In the genomic region with DNA sequence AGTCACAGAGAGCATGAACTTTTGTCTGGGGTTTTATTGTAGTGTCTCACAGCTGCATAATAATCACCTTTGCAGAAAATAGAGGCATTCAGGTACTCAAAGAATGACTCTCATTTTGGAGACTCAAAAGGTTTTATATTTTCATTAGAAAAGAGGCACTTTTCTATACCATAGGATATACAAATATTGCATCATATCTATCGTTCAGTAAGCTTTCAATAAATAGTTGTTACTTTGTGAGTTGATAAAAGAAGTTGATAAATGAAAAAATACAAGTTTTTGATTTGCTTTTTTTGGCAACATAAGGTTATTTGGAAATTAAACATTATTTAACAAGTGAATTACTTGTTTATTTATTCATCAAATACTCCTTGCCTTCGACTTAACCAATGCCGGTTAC, we compare ENCODE assay signal across 28 cellular contexts.
"Had no signal": no experiment of that assay in that cellular context is flagged by ENCODE, and none has a peak within 500 bp of the region (broad histone marks: within the 10 kb centered on the region; RNA-seq: fewer than 3 reads in every experiment).

No MANE protein-coding gene starts in this region.

- H3K4me2 ChIP-seq: neural progenitor cell, smooth muscle cell had no signal

- FAIRE-seq: urothelium cell line had no signal

- H3K9me3 Mint-ChIP-seq: naive thymus-derived CD8-positive, alpha-beta T cell; stimulated activated effector memory CD8-positive, alpha-beta T cell treated with anti-CD3 and anti-CD28 coated beads, Interleukin-12 subunit alpha, Interleukin-12 subunit beta, amount 100 ng/mL, for 72 hours; stimulated activated naive B cell treated with anti-CD40 and anti-IgM and Interleukin-4, amounts not matched to agents 10 μg/mL and 1 μg/mL and 100 μg/mL, for 72 hours; stimulated activated naive CD8-positive, alpha-beta T cell treated with anti-CD3 and anti-CD28 coated beads, Interleukin-15, Interleukin-2, amounts not matched to agents 100 ng/mL and 50 ng/mL, for 24 hours had no signal

- H3K4me3 Mint-ChIP-seq: naive thymus-derived CD8-positive, alpha-beta T cell; natural killer cell treated with Interleukin-12 subunit alpha and Interleukin-12 subunit beta and Interleukin-15 and Interleukin-18, amount 100 ng/mL, for 72 hours; neural progenitor cell; stimulated activated effector memory CD8-positive, alpha-beta T cell treated with anti-CD3 and anti-CD28 coated beads, Interleukin-12 subunit alpha, Interleukin-12 subunit beta, amount 100 ng/mL, for 72 hours; stimulated activated naive B cell treated with anti-CD40 and anti-IgM and Interleukin-4, amounts not matched to agents 10 μg/mL and 1 μg/mL and 100 μg/mL, for 72 hours; stimulated activated naive CD8-positive, alpha-beta T cell treated with anti-CD3 and anti-CD28 coated beads, Interleukin-15, Interleukin-2, amounts not matched to agents 100 ng/mL and 50 ng/mL, for 24 hours had no signal

- H3K36me3 ChIP-seq: neural progenitor cell, ovary, spleen, stomach, thoracic aorta, thyroid gland, tibial nerve, upper lobe of left lung, vagina had no signal

- H3K4me1 ChIP-seq: parathyroid adenoma, psoas muscle, spleen, thyroid gland, tibial nerve, upper lobe of left lung, vagina had no signal

- H3K27me3 ChIP-seq: neural progenitor cell, ovary, spleen, stomach, thyroid gland, tibial nerve, upper lobe of left lung, vagina had no signal

- H3K36me3 Mint-ChIP-seq: naive thymus-derived CD8-positive, alpha-beta T cell; natural killer cell treated with Interleukin-12 subunit alpha and Interleukin-12 subunit beta and Interleukin-15 and Interleukin-18, amount 100 ng/mL, for 72 hours; neural progenitor cell; stimulated activated effector memory CD8-positive, alpha-beta T cell treated with anti-CD3 and anti-CD28 coated beads, Interleukin-12 subunit alpha, Interleukin-12 subunit beta, amount 100 ng/mL, for 72 hours; stimulated activated naive B cell treated with anti-CD40 and anti-IgM and Interleukin-4, amounts not matched to agents 10 μg/mL and 1 μg/mL and 100 μg/mL, for 72 hours had no signal

- H3K4me3 ChIP-seq: neural progenitor cell, ovary, psoas muscle, skin epidermis, smooth muscle cell, spleen, stomach, thoracic aorta, thyroid gland, tibial nerve, upper lobe of left lung, vagina had no signal

- H3K27me3 Mint-ChIP-seq: natural killer cell treated with Interleukin-12 subunit alpha and Interleukin-12 subunit beta and Interleukin-15 and Interleukin-18, amount 100 ng/mL, for 72 hours had no signal

- H3K27ac Mint-ChIP-seq: naive thymus-derived CD8-positive, alpha-beta T cell; natural killer cell treated with Interleukin-12 subunit alpha and Interleukin-12 subunit beta and Interleukin-15 and Interleukin-18, amount 100 ng/mL, for 72 hours; neural progenitor cell; stimulated activated effector memory CD8-positive, alpha-beta T cell treated with anti-CD3 and anti-CD28 coated beads, Interleukin-12 subunit alpha, Interleukin-12 subunit beta, amount 100 ng/mL, for 72 hours; stimulated activated naive B cell treated with anti-CD40 and anti-IgM and Interleukin-4, amounts not matched to agents 10 μg/mL and 1 μg/mL and 100 μg/mL, for 72 hours; stimulated activated naive CD8-positive, alpha-beta T cell treated with anti-CD3 and anti-CD28 coated beads, Interleukin-15, Interleukin-2, amounts not matched to agents 100 ng/mL and 50 ng/mL, for 24 hours had no signal

- H3K9ac ChIP-seq: neural progenitor cell, parathyroid adenoma had no signal

- H3K79me2 ChIP-seq: parathyroid adenoma had no signal

- ATAC-seq: naive thymus-derived CD8-positive, alpha-beta T cell; natural killer cell treated with Interleukin-12 subunit alpha and Interleukin-12 subunit beta and Interleukin-15 and Interleukin-18, amount 100 ng/mL, for 72 hours; psoas muscle; right cardiac atrium; sciatic nerve; stimulated activated effector memory CD8-positive, alpha-beta T cell treated with anti-CD3 and anti-CD28 coated beads, Interleukin-12 subunit alpha, Interleukin-12 subunit beta, amount 100 ng/mL, for 72 hours; stimulated activated naive B cell treated with anti-CD40 and anti-IgM and Interleukin-4, amounts not matched to agents 10 μg/mL and 1 μg/mL and 100 μg/mL, for 72 hours had no signal

- DNase-seq: naive thymus-derived CD8-positive, alpha-beta T cell; occipital lobe; ovary; posterior cingulate gyrus; psoas muscle; right cardiac atrium; spleen; stimulated activated CD4-positive, alpha-beta T cell treated with anti-CD3 and anti-CD28 coated beads, Interleukin-12 subunit alpha, Interleukin-12 subunit beta, amount 100 ng/mL, for 4 hours; stimulated activated CD4-positive, alpha-beta T cell treated with anti-CD3 and anti-CD28 coated beads, Interleukin-1b, Interleukin-23, amount 100 ng/mL, for 48 hours; stimulated activated CD4-positive, alpha-beta T cell treated with anti-CD3 and anti-CD28 coated beads, Interleukin-4, amount 100 ng/mL, for 24 hours; stimulated activated naive B cell treated with anti-CD40 and anti-IgM and Interleukin-4, amounts not matched to agents 10 μg/mL and 1 μg/mL and 100 μg/mL, for 72 hours; stimulated activated naive CD4-positive, alpha-beta T cell treated with Interleukin-2 at 50 U/mL for 16 hours; stomach; thyroid gland; trophoblast cell; upper lobe of left lung had no signal

- H3K27ac ChIP-seq: neural progenitor cell, ovary, parathyroid adenoma, psoas muscle, skin epidermis, spleen, stomach, thoracic aorta, thyroid gland, tibial nerve, upper lobe of left lung, vagina had no signal

- H3K4me1 Mint-ChIP-seq: naive thymus-derived CD8-positive, alpha-beta T cell; stimulated activated effector memory CD8-positive, alpha-beta T cell treated with anti-CD3 and anti-CD28 coated beads, Interleukin-12 subunit alpha, Interleukin-12 subunit beta, amount 100 ng/mL, for 72 hours; stimulated activated naive B cell treated with anti-CD40 and anti-IgM and Interleukin-4, amounts not matched to agents 10 μg/mL and 1 μg/mL and 100 μg/mL, for 72 hours had no signal

- H2AFZ ChIP-seq: neural progenitor cell, parathyroid adenoma had no signal

- H3K9me3 ChIP-seq: ovary, psoas muscle, spleen, stomach, thoracic aorta, thyroid gland, tibial nerve, upper lobe of left lung, vagina had no signal
